In genomic region chr15:73538563-73539211, GRCh38 we compare ENCODE assay signal across 8 cellular contexts.
"Had no signal": no experiment of that assay in that cellular context is flagged by ENCODE, and none has a peak within 500 bp of the region (broad histone marks: within the 10 kb centered on the region; RNA-seq: fewer than 3 reads in every experiment).

No MANE protein-coding gene starts in this region.

- FAIRE-seq: HepG2 had no signal

- H3K9me3 ChIP-seq: HAP-1 had no signal

- H3K36me3 ChIP-seq: HAP-1 had no signal

- DNase-seq: GM23248, GOT3, H7, HFFc6, KG1 had no signal

- H3K9ac ChIP-seq: GM23248 had no signal

- ATAC-seq: HepG2 had no signal

- H2AFZ ChIP-seq: GM23248 had no signal

- H3K27ac ChIP-seq: GM23248, HL-60 had no signal

- H3K4me3 ChIP-seq: GM23248, HAP-1 had no signal
